30 cellular contexts compared by ENCODE assay signal in the genomic region with DNA sequence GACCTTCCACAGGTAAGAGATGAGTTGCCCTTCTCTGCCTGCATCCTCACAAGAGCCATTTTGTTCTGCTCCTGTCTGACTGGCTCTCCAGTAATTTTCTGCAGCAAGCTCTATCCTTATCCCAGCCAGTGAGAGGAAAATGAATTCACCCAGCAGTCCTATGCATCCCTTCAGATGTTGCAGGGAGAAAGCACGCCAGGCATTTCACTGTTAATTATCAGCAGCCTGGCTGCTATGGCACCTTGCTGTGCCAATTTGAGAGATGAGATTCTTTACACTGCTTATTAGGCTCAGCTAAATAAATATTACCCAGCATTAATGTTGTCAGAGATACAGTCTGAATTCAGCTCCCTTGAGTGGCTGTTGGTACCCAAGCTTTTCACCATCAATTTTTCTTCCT.
"Had no signal": no experiment of that assay in that cellular context is flagged by ENCODE, and none has a peak within 500 bp of the region (broad histone marks: within the 10 kb centered on the region; RNA-seq: fewer than 3 reads in every experiment).

No MANE protein-coding gene starts in this region.

- H3K4me1 ChIP-seq: breast epithelium, SJCRH30 had no signal

- H3K4me3 Mint-ChIP-seq: activated CD4-positive, alpha-beta memory T cell treated with anti-CD3 and anti-CD28 coated beads for 36 hours; activated CD8-positive, alpha-beta memory T cell treated with anti-CD3 and anti-CD28 coated beads, Interleukin-2, amount 10 ng/mL, durations not matched to agents 7 days and 5 days; activated naive CD4-positive, alpha-beta T cell treated with anti-CD3 and anti-CD28 coated beads, Interleukin-2, amount 10 ng/mL, durations not matched to agents 7 days and 5 days; activated naive CD8-positive, alpha-beta T cell; IgD-negative memory B cell; T-helper 1 cell treated with Interleukin-12 subunit alpha and Interleukin-12 subunit beta and Interleukin-4 antibody, amounts not matched to agents 30 μg/mL and 1 μg/mL, for 36 hours; T-helper 2 cell treated with Interferon-gamma antibody and Interleukin-4, amounts not matched to agents 5 μg/mL and 100 μg/mL, for 36 hours had no signal

- H3K27ac Mint-ChIP-seq: activated CD4-positive, alpha-beta memory T cell treated with anti-CD3 and anti-CD28 coated beads for 36 hours; activated CD8-positive, alpha-beta memory T cell treated with anti-CD3 and anti-CD28 coated beads, Interleukin-2, amount 10 ng/mL, durations not matched to agents 7 days and 5 days; activated naive CD4-positive, alpha-beta T cell treated with anti-CD3 and anti-CD28 coated beads, Interleukin-2, amount 10 ng/mL, durations not matched to agents 7 days and 5 days; activated naive CD8-positive, alpha-beta T cell; IgD-negative memory B cell; T-helper 1 cell treated with Interleukin-12 subunit alpha and Interleukin-12 subunit beta and Interleukin-4 antibody, amounts not matched to agents 30 μg/mL and 1 μg/mL, for 36 hours; T-helper 2 cell treated with Interferon-gamma antibody and Interleukin-4, amounts not matched to agents 5 μg/mL and 100 μg/mL, for 36 hours had no signal

- H3K9me3 ChIP-seq: breast epithelium, SJCRH30 had no signal

- H3K36me3 Mint-ChIP-seq: activated CD4-positive, alpha-beta memory T cell treated with anti-CD3 and anti-CD28 coated beads for 36 hours; activated CD8-positive, alpha-beta memory T cell treated with anti-CD3 and anti-CD28 coated beads, Interleukin-2, amount 10 ng/mL, durations not matched to agents 7 days and 5 days; activated naive CD4-positive, alpha-beta T cell treated with anti-CD3 and anti-CD28 coated beads, Interleukin-2, amount 10 ng/mL, durations not matched to agents 7 days and 5 days; activated naive CD8-positive, alpha-beta T cell; IgD-negative memory B cell had no signal

- H3K27me3 Mint-ChIP-seq: activated CD8-positive, alpha-beta memory T cell treated with anti-CD3 and anti-CD28 coated beads, Interleukin-2, amount 10 ng/mL, durations not matched to agents 7 days and 5 days; activated naive CD4-positive, alpha-beta T cell treated with anti-CD3 and anti-CD28 coated beads, Interleukin-2, amount 10 ng/mL, durations not matched to agents 7 days and 5 days had no signal

- H3K36me3 ChIP-seq: breast epithelium, SJCRH30 had no signal

- H3K27ac ChIP-seq: breast epithelium, SJCRH30, SK-N-MC had no signal

- H3K27me3 ChIP-seq: breast epithelium, SJCRH30 had no signal

- H3K4me3 ChIP-seq: breast epithelium, SJCRH30, SK-N-MC had no signal

- ATAC-seq: activated CD8-positive, alpha-beta memory T cell treated with anti-CD3 and anti-CD28 coated beads, Interleukin-2, amount 10 ng/mL, durations not matched to agents 7 days and 5 days; Panc1 had no signal

- H3K4me1 Mint-ChIP-seq: activated CD8-positive, alpha-beta memory T cell treated with anti-CD3 and anti-CD28 coated beads, Interleukin-2, amount 10 ng/mL, durations not matched to agents 7 days and 5 days; activated naive CD4-positive, alpha-beta T cell treated with anti-CD3 and anti-CD28 coated beads, Interleukin-2, amount 10 ng/mL, durations not matched to agents 7 days and 5 days; IgD-negative memory B cell had no signal

- DNase-seq: activated CD4-positive, alpha-beta memory T cell treated with anti-CD3 and anti-CD28 coated beads for 36 hours; activated CD4-positive, alpha-beta T cell treated with anti-CD3 and anti-CD28 coated beads, Interleukin-2, amount 50 U/mL, for 1 hour; activated CD8-positive, alpha-beta memory T cell treated with anti-CD3 and anti-CD28 coated beads for 24 hours; activated CD8-positive, alpha-beta memory T cell treated with anti-CD3 and anti-CD28 coated beads, Interleukin-2, amount 10 ng/mL, durations not matched to agents 7 days and 5 days; activated CD8-positive, alpha-beta memory T cell treated with anti-CD3 and anti-CD28 coated beads, Interleukin-2, amount 50 U/mL, for 48 hours; activated effector memory CD4-positive, alpha-beta T cell treated with Interleukin-2 at 50 U/mL for 16 hours; activated naive CD4-positive, alpha-beta T cell treated with anti-CD3 and anti-CD28 coated beads, Interleukin-2, amount 10 ng/mL, durations not matched to agents 7 days and 5 days; activated T-cell treated with anti-CD3 and anti-CD28 coated beads, Interleukin-2, amount 50 U/mL, for 48 hours; amniotic stem cell; aorta; KG1; MM.1S; MV-4-11; NCI-H1092; NCI-H1694 treated with DMSO at 0.1 percent for 48 hours; NCI-H2029 treated with DMSO at 0.1 percent for 48 hours; NCI-H2107; NCI-H2171; NCI-H2227 treated with DMSO at 0.1 percent for 48 hours; NCI-H524; NCI-H774; SHP77; SJCRH30 had no signal
